ENCODE assay signal across 3 cellular contexts in genomic region chr16:2374644-2375043, GRCh38.
TF ChIP-seq lines count a peak whose summit lies in the region.

No MANE protein-coding gene starts in this region.

TF ChIP-seq in A549, 52 proteins besides CTCF, POLR2A, EP300 and RAD21:
- TF ChIP-seq ZFP36 (IDR thresholded peaks at IDR 0.05; ENCODE audit: borderline replicate concordance, partially characterized antibody) (no peak), MAFK (IDR thresholded peaks at IDR 0.05; ENCODE audit: partially characterized antibody) (peak; percentile 70)

TF ChIP-seq in HCT116, 20 proteins besides CTCF, POLR2A, EP300 and RAD21:
- TF ChIP-seq, protein P1, sequence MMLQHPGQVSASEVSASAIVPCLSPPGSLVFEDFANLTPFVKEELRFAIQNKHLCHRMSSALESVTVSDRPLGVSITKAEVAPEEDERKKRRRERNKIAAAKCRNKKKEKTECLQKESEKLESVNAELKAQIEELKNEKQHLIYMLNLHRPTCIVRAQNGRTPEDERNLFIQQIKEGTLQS (IDR thresholded peaks at IDR 0.05): no peak
- TF ChIP-seq FOSL1 (IDR thresholded peaks at IDR 0.05; ENCODE audit: low read depth) (no peak), ZNF274 (IDR thresholded peaks at IDR 0.05; ENCODE audit: low read depth, low read length) (no peak), JUND (IDR thresholded peaks at IDR 0.05) (no peak), TCF7L2 (IDR thresholded peaks at IDR 0.05; ENCODE audit: borderline replicate concordance, extremely low read depth, insufficient read depth, insufficient read length) (no peak), CBX3 (IDR thresholded peaks at IDR 0.05; ENCODE audit: low read depth) (no peak), SRF (IDR thresholded peaks at IDR 0.05; ENCODE audit: low read depth) (no peak), EZH2 (IDR thresholded peaks at IDR 0.05) (no peak)
- TF ChIP-seq, protein P2, sequence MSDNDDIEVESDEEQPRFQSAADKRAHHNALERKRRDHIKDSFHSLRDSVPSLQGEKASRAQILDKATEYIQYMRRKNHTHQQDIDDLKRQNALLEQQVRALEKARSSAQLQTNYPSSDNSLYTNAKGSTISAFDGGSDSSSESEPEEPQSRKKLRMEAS (IDR thresholded peaks at IDR 0.05): no peak

TF ChIP-seq in K562, 482 proteins besides CTCF, POLR2A, EP300 and RAD21:
- TF ChIP-seq ZFP1 (CRISPR knock-in tag; IDR thresholded peaks at IDR 0.05) (no peak), MEIS2 (IDR thresholded peaks at IDR 0.05; ENCODE audit: partially characterized antibody) (no peak), CTBP1 (IDR thresholded peaks at IDR 0.05; ENCODE audit: borderline replicate concordance) (no peak), C11orf30 (IDR thresholded peaks at IDR 0.05; ENCODE audit: low read depth) (peak; percentile 71), NFXL1 (CRISPR knock-in tag; IDR thresholded peaks at IDR 0.05) (no peak), MAFG (tag; conservative IDR thresholded peaks at IDR 0.05) (peak; percentile 46), ZNF316 (IDR thresholded peaks at IDR 0.05) (peak; percentile 79)
- TF ChIP-seq, protein P3, sequence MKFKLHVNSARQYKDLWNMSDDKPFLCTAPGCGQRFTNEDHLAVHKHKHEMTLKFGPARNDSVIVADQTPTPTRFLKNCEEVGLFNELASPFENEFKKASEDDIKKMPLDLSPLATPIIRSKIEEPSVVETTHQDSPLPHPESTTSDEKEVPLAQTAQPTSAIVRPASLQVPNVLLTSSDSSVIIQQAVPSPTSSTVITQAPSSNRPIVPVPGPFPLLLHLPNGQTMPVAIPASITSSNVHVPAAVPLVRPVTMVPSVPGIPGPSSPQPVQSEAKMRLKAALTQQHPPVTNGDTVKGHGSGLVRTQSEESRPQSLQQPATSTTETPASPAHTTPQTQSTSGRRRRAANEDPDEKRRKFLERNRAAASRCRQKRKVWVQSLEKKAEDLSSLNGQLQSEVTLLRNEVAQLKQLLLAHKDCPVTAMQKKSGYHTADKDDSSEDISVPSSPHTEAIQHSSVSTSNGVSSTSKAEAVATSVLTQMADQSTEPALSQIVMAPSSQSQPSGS (CRISPR knock-in tag; IDR thresholded peaks at IDR 0.05): no peak
